ENCODE assay signal across 10 cellular contexts in the genomic region with DNA sequence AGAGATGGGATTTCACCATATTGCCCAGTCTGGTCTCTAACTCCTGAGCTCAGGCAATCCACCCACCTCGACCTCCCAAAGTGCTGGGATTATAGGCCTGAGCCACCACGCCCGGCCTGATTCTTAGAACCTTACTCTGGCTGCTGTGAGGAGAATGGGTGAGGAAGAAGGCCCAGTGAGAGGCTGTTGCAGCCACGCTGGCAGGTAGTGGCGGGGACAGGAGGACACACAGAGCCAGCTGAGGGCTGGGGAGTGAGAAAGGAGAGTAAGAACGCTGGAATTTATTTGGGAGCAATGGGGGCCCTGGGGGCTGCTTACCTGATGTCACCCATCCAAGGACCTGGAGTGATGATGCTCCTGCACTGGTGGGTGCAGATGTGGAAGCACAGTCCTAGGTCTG.
"Had no signal": no experiment of that assay in that cellular context is flagged by ENCODE, and none has a peak within 500 bp of the region (broad histone marks: within the 10 kb centered on the region; RNA-seq: fewer than 3 reads in every experiment).

No MANE protein-coding gene starts in this region.

- H3K9ac ChIP-seq: GM23248 had no signal

- H2AFZ ChIP-seq: GM23248, GM23338 had no signal

- H3K4me2 ChIP-seq: GM23338 had no signal

- H3K27ac Mint-ChIP-seq: GM23338, HFFc6 had no signal

- ATAC-seq: GM23338, HCT116 had no signal

- H3K27ac ChIP-seq: GM23248 had no signal

- H3K4me3 Mint-ChIP-seq: GM23338, HFFc6 had no signal

- DNase-seq: GM23248, GOT3, H7, H9, HCEC 1CT, HFFc6 had no signal

- H3K36me3 ChIP-seq: HAP-1 had no signal

- H3K9me3 Mint-ChIP-seq: HFFc6 had no signal

- H3K4me3 ChIP-seq: GM23248, GM23338, HAP-1 had no signal

- FAIRE-seq: H54 had no signal
